In the genomic region with DNA sequence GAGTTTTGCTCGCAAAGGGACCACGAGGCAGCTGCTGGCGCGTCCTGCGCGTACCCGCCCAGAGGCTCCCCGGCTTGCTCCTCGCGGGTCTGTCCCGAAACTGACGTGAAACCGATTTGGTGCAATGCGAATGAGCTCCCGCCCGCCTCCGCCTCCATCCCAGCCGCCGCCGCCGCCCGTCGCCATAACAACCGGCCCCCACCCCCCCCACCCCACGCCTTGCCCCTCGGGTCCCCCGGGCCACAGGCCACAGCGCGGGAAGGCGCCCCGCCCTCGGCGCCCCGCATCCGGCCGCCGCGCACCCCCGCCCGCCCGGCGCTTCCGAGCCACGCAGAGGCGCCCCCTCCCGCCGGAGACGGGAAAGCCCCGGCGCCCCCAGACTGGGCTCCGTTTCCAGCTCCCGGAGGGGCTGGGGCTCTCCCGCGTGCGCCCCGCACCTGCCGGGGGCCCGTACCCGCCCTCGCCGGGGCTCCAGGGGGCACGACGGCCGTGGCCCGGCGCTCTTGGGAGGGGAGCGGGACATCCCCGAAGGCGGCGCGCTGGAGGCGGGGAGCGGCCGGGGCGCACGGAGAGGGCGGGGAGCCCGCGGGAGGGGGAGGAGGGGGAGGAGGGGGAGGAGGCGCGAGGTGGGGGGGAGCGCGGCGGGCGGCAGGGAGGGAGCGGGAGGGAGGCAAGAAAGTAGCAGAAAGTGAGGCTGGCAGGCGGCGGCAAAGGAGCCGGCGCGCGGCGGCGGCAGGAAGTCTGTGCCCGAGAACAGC, we compare ENCODE assay signal across 8 cellular contexts. TPM values are rescaled to one million over a fixed set of nuclear protein-coding genes. Genes with fewer than 3 reads are reported as not detected.
A peak's percentile ranks its signal among the peaks of the same experiment; 100 is the strongest.
DNase-seq lines count a peak whose midpoint lies in the region; ATAC-seq and TF ChIP-seq lines count a peak whose summit lies in the region.

A gene (plus strand): TSS at position 678 of the 758 bp plus-strand sequence.

- peaks cover 16% of the 10 kb centered on the region for H3K27me3 Mint-ChIP-seq in glutamatergic neuron (ENCODE audit: unreplicated experiment)

- DNase-seq in Caki2 (ENCODE audit: low read depth), result peak; percentile 73
- peak; percentile 76 for DNase-seq in HT1080 (ENCODE audit: low read depth)
- no peak for DNase-seq in SK-N-MC (ENCODE audit: low read depth, low spot score)
- DNase-seq in activated naive CD4-positive, alpha-beta T cell treated with anti-CD3 and anti-CD28 coated beads, Interleukin-2, amount 50 U/mL, for 16 hours, result peak; percentile 83
- DNase-seq in glutamatergic neuron, result peak; percentile 81
- DNase-seq in ovary, result peak; percentile 73 to 84 (median 78)
- peak; percentile 81 to 92 for DNase-seq in tibial artery

- TF ChIP-seq CTCF in glutamatergic neuron (IDR thresholded peaks at IDR 0.05; ENCODE audit: partially characterized antibody, unreplicated experiment), result peak; percentile 20
- TF ChIP-seq CTCF in ovary (IDR thresholded peaks at IDR 0.05), result peak in 2 of 3 donors; percentile 47
- peak in 1 of 2 experiments; percentile 19 for TF ChIP-seq CTCF in tibial artery (IDR thresholded peaks at IDR 0.05)

- H3K4me1 Mint-ChIP-seq in glutamatergic neuron (ENCODE audit: low read depth, unreplicated experiment), result peaks cover 2% of the 10 kb centered on the region

- H3K27me3 ChIP-seq in ovary, result no peaks in the 10 kb centered on the region
- no peaks in the 10 kb centered on the region for H3K27me3 ChIP-seq in tibial artery

- TF ChIP-seq POLR2A in ovary (IDR thresholded peaks at IDR 0.05), result no peak

- no peak for TF ChIP-seq EP300 in ovary (IDR thresholded peaks at IDR 0.05)

- no peaks in the 10 kb centered on the region for H3K36me3 Mint-ChIP-seq in glutamatergic neuron (ENCODE audit: unreplicated experiment)

- H3K4me3 Mint-ChIP-seq in glutamatergic neuron (ENCODE audit: unreplicated experiment), result peak within 1 kb of the TSS; percentile 99

- H3K36me3 ChIP-seq in SK-N-MC (ENCODE audit: insufficient read depth, low read length), result no peaks in the 10 kb centered on the region
- no peaks in the 10 kb centered on the region for H3K36me3 ChIP-seq in ovary
- H3K36me3 ChIP-seq in tibial artery, result no peaks in the 10 kb centered on the region

- intact Hi-C loops in ovary (cut with DNase I) (no loop called here), tibial artery (cut with DNase I; ENCODE audit: low total_unique reads) (no loop called here)

- H3K9me3 Mint-ChIP-seq in glutamatergic neuron (ENCODE audit: unreplicated experiment), result peaks cover 16% of the 10 kb centered on the region

- no peaks in the 10 kb centered on the region for H3K9me3 ChIP-seq in SK-N-MC (ENCODE audit: low read depth, low read length)
- no peaks in the 10 kb centered on the region for H3K9me3 ChIP-seq in ovary
- no peaks in the 10 kb centered on the region for H3K9me3 ChIP-seq in tibial artery

- peak; percentile 39 for ATAC-seq in GM19467 (IDR thresholded peaks at IDR 0.05; ENCODE audit: unreplicated experiment)

- WGBS in ovary, 3 donors, result 0 to 1% (median 1%) methylated on average over 54 to 94 of the region's 95 CpGs

- H3K4me1 ChIP-seq in ovary (ENCODE audit: insufficient read depth) (peaks cover 8% of the 10 kb centered on the region), tibial artery (peaks cover 0 to 19% (median 9%) of the 10 kb centered on the region in 4 donors)

- H3K27ac ChIP-seq in SK-N-MC (no peak within 1 kb of the TSS), ovary (peak within 1 kb of the TSS; percentile 61 to 76), tibial artery (peak within 1 kb of the TSS; percentile 88 to 98)

- in situ Hi-C loops in Caki2 (cut with HindIII; ENCODE audit: low pct_unique_long_range_greater_than_20kb, low sequenced_read_pairs), result no loop called here

- H3K4me3 ChIP-seq in SK-N-MC, result peak within 1 kb of the TSS; percentile 85
- peak within 1 kb of the TSS; percentile 75 for H3K4me3 ChIP-seq in ovary
- peak within 1 kb of the TSS; percentile 71 to 78 for H3K4me3 ChIP-seq in tibial artery

- peak within 1 kb of the TSS; percentile 95 for H3K27ac Mint-ChIP-seq in glutamatergic neuron (ENCODE audit: unreplicated experiment)

- H3K9ac ChIP-seq in SK-N-MC (ENCODE audit: insufficient read length), result no peak within 1 kb of the TSS

RNA-seq across cellular contexts. Expression of the gene that starts here (rescaled TPM):
- 11.0 and 11.7 TPM in 2 replicates for total RNA-seq in Caki2 (2014; rRNA removed; shearing (Covaris generic); ENCODE audit: low replicate concordance)
- 2.1 and 3.9 TPM in 2 replicates for total RNA-seq in HT1080 (2014; rRNA removed; shearing (Covaris generic))
- polyA plus RNA-seq in HT1080 (2015; cell fraction: cytosol; rRNA removed), result 2.4 and 3.4 TPM in 2 replicates
- polyA plus RNA-seq in HT1080 (2015; cell fraction: nucleus; rRNA removed), result 3.2 and 5.2 TPM in 2 replicates
- total RNA-seq in glutamatergic neuron (ENCODE audit: unreplicated experiment) (29.8 TPM), ovary (10 to 100 TPM in 1 of 7 donors, 1 to 10 TPM in 6; 1.8 to 11.7 (median 5.5) TPM)
- polyA plus RNA-seq in ovary, result 1 to 10 TPM; 2.4 to 7.5 TPM
